8 cellular contexts compared by ENCODE assay signal in genomic region chr17:67963145-67963572, GRCh38. TPM values are rescaled to one million over a fixed set of nuclear protein-coding genes. Genes with fewer than 3 reads are reported as not detected.
DNase-seq lines count a peak whose midpoint lies in the region; FAIRE-seq and TF ChIP-seq lines count a peak whose summit lies in the region.
"Not testable (repeated sequence)": the region's sequence is repeated elsewhere in the genome, so short reads cannot be mapped to it uniquely, and the experiment has no call there.

No MANE protein-coding gene starts in this region.

- peak; percentile 98 for FAIRE-seq in H54 (lab: Jason Lieb, UNC)

- peak; percentile 60 to 75 (median 72) for TF ChIP-seq CTCF in esophagus muscularis mucosa (IDR thresholded peaks at IDR 0.05)

- H3K27ac Mint-ChIP-seq in CD8-positive, alpha-beta memory T cell: peak overlapping the region in 5 of 8 donors; percentile 5 to 75 (median 13)
- peak overlapping the region; percentile 71 for H3K27ac Mint-ChIP-seq in activated T-helper 1 cell treated with anti-CD3 and anti-CD28 coated beads, Interleukin-12 subunit alpha, Interleukin-12 subunit beta, Interleukin-2, Interleukin-4 antibody, amounts not matched to agents 30 ng/mL and 10 ng/mL and 1 ng/mL, durations not matched to agents 14 hours and 24 hours and 36 hours

- H3K4me3 ChIP-seq in CD8-positive, alpha-beta memory T cell (ENCODE audit: low read length); esophagus muscularis mucosa: not testable (repeated sequence)

- not testable (repeated sequence) for H3K27me3 Mint-ChIP-seq in CD8-positive, alpha-beta memory T cell; activated T-helper 1 cell treated with anti-CD3 and anti-CD28 coated beads, Interleukin-12 subunit alpha, Interleukin-12 subunit beta, Interleukin-2, Interleukin-4 antibody, amounts not matched to agents 30 ng/mL and 10 ng/mL and 1 ng/mL, durations not matched to agents 14 hours and 24 hours and 36 hours (ENCODE audit: insufficient read depth)

- H3K27me3 ChIP-seq in CD8-positive, alpha-beta memory T cell (ENCODE audit: insufficient read depth, low read length, poor library complexity, severe bottlenecking); esophagus muscularis mucosa: not testable (repeated sequence)

- peaks cover 11 to 73% (median 16%) of the 10 kb centered on the region in 3 donors for H3K36me3 Mint-ChIP-seq in CD8-positive, alpha-beta memory T cell
- peaks cover 22% of the 10 kb centered on the region for H3K36me3 Mint-ChIP-seq in activated T-helper 1 cell treated with anti-CD3 and anti-CD28 coated beads, Interleukin-12 subunit alpha, Interleukin-12 subunit beta, Interleukin-2, Interleukin-4 antibody, amounts not matched to agents 30 ng/mL and 10 ng/mL and 1 ng/mL, durations not matched to agents 14 hours and 24 hours and 36 hours (ENCODE audit: low read depth)

- DNase-seq in CD8-positive, alpha-beta memory T cell: peak; percentile 47 to 71 (median 57)
- DNase-seq in H54 (ENCODE audit: insufficient read length, low spot score); esophagus muscularis mucosa (ENCODE audit: extremely low spot score): not testable (repeated sequence)
- DNase-seq in NCI-H1436 treated with DMSO at 0.1 percent for 48 hours (lab: John Stamatoyannopoulos, UW) (peak; percentile 57), SK-N-DZ (ENCODE audit: low spot score) (peak; percentile 70), mucosa of gallbladder (ENCODE audit: low spot score) (peak; percentile 85)
- DNase-seq in activated T-helper 1 cell treated with anti-CD3 and anti-CD28 coated beads, Interleukin-12 subunit alpha, Interleukin-12 subunit beta, Interleukin-2, Interleukin-4 antibody, amounts not matched to agents 30 ng/mL and 10 ng/mL and 1 ng/mL, durations not matched to agents 14 hours and 24 hours and 36 hours (ENCODE audit: low spot score): peak; percentile 52
- peak; percentile 21 to 50 for DNase-seq in stimulated activated CD8-positive, alpha-beta memory T cell treated with anti-CD3 and anti-CD28 coated beads, Interleukin-15, amount 100 ng/mL, for 4 hours (ENCODE audit: low read depth in 2 of 2)

- not testable (repeated sequence) for TF ChIP-seq EP300 in esophagus muscularis mucosa (IDR thresholded peaks at IDR 0.05)

- not testable (repeated sequence) for H3K9me3 Mint-ChIP-seq in CD8-positive, alpha-beta memory T cell; activated T-helper 1 cell treated with anti-CD3 and anti-CD28 coated beads, Interleukin-12 subunit alpha, Interleukin-12 subunit beta, Interleukin-2, Interleukin-4 antibody, amounts not matched to agents 30 ng/mL and 10 ng/mL and 1 ng/mL, durations not matched to agents 14 hours and 24 hours and 36 hours

- H3K36me3 ChIP-seq in CD8-positive, alpha-beta memory T cell (ENCODE audit: insufficient read depth, low read length): peaks cover 22% of the 10 kb centered on the region
- H3K36me3 ChIP-seq in esophagus muscularis mucosa: peaks cover 26 to 81% (median 64%) of the 10 kb centered on the region in 4 donors

- H3K4me1 Mint-ChIP-seq in CD8-positive, alpha-beta memory T cell; activated T-helper 1 cell treated with anti-CD3 and anti-CD28 coated beads, Interleukin-12 subunit alpha, Interleukin-12 subunit beta, Interleukin-2, Interleukin-4 antibody, amounts not matched to agents 30 ng/mL and 10 ng/mL and 1 ng/mL, durations not matched to agents 14 hours and 24 hours and 36 hours (ENCODE audit: low read depth): not testable (repeated sequence)

- H3K9me3 ChIP-seq in CD8-positive, alpha-beta memory T cell (ENCODE audit: low read length); esophagus muscularis mucosa: not testable (repeated sequence)

- CTCF ChIA-PET in CD8-positive, alpha-beta memory T cell (lab: Charles Lee): interaction anchor here (0.7 to 1.5 kb wide), 2 partner anchors 16 to 49 kb away, joined by 3 to 4 read pairs; no protein-coding TSS in a partner anchor

- not testable (repeated sequence) for H3K27ac ChIP-seq in CD8-positive, alpha-beta memory T cell (ENCODE audit: low read depth, low read length); esophagus muscularis mucosa (replicated peaks in 1 of 4)

- not testable (repeated sequence) for TF ChIP-seq POLR2A in H54 (IDR thresholded peaks at IDR 0.05; ENCODE audit: low read depth, low read length); esophagus muscularis mucosa (IDR thresholded peaks at IDR 0.05; ENCODE audit: low read depth)

- WGBS in esophagus muscularis mucosa: 0% methylated on average over 1 of the region's 1 CpG

- not testable (repeated sequence) for H3K4me1 ChIP-seq in CD8-positive, alpha-beta memory T cell (ENCODE audit: insufficient read depth, low read length); esophagus muscularis mucosa

- intact Hi-C loops in activated T-helper 1 cell treated with anti-CD3 and anti-CD28 coated beads, Interleukin-12 subunit alpha, Interleukin-12 subunit beta, Interleukin-2, Interleukin-4 antibody, amounts not matched to agents 30 ng/mL and 10 ng/mL and 1 ng/mL, durations not matched to agents 14 hours and 24 hours and 36 hours (cut with micrococcal nuclease): loop anchor here (1.0 to 5.0 kb wide), 4 partner anchors 34 to 649 kb away; partner anchors contain the start of gene C17orf58
- intact Hi-C loops in esophagus muscularis mucosa (cut with DNase I): loop anchor here (5.0 kb wide), 1 partner anchor 34 kb away; the partner anchor contains the start of gene C17orf58

- POLR2A ChIA-PET in CD8-positive, alpha-beta memory T cell (lab: Charles Lee): not testable (repeated sequence)

- H3K4me3 Mint-ChIP-seq in CD8-positive, alpha-beta memory T cell; activated T-helper 1 cell treated with anti-CD3 and anti-CD28 coated beads, Interleukin-12 subunit alpha, Interleukin-12 subunit beta, Interleukin-2, Interleukin-4 antibody, amounts not matched to agents 30 ng/mL and 10 ng/mL and 1 ng/mL, durations not matched to agents 14 hours and 24 hours and 36 hours: not testable (repeated sequence)

RNA-seq across cellular contexts. Expression of gene C17orf58, which starts 33.1 kb away (rescaled TPM):
- total RNA-seq in CD8-positive, alpha-beta memory T cell: 10 to 100 TPM; 45.7 to 45.8 TPM
- polyA plus RNA-seq in CD8-positive, alpha-beta memory T cell: 2.2 TPM
- polyA plus RNA-seq in SK-N-DZ (2014; cell fraction: cytosol; rRNA removed): 48.4 and 50.4 TPM in 2 replicates
- 20.6 and 25.1 TPM in 2 replicates for polyA plus RNA-seq in SK-N-DZ (2014; cell fraction: nucleus; rRNA removed)
- total RNA-seq in activated T-helper 1 cell treated with anti-CD3 and anti-CD28 coated beads, Interleukin-12 subunit alpha, Interleukin-12 subunit beta, Interleukin-2, Interleukin-4 antibody, amounts not matched to agents 30 ng/mL and 10 ng/mL and 1 ng/mL, durations not matched to agents 14 hours and 24 hours and 36 hours: 23.7 and 24.9 TPM in 2 replicates
- total RNA-seq in esophagus muscularis mucosa (10 to 100 TPM; 10.3 to 15.0 (median 11.9) TPM), mucosa of gallbladder (10.0 TPM)
